ENCODE assay signal across 1 cellular context in the genomic region with DNA sequence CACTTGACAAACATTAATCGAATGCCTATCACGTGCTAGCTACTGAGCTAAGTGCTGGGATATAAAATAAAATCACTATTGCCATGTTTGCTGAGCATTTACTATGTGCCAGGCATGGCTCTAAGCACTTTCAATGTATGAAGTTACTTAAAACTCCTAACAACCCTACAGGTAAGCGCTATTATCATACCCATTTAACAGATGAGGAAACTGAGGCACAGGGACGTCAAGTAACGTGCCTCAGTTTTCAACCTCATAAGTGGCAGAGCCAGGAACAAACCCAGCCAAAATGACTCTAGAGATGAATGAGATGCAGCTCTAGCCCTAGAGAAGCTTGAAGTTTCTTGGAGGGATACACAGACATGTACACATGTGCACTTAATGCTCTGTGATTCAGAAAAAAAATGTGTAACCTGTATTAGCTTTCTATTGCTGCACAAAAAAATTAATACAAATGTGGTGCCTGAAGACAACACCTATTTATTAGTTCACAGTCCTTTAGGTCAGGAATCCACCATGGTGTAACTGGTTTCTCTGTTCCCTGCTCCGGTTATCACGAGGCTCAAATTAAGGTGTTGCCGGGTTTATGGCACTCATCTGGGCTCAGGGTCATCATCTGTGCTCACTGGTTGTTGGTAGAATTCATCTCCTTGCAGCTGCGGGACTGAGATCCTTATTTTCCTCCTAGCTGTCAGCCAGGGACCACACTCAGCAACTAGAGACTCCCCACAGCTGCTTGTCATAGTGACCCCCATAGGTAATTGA.
TF ChIP-seq lines count a peak whose summit lies in the region.

No MANE protein-coding gene starts in this region.

TF ChIP-seq in HepG2, 621 proteins besides CTCF, POLR2A, EP300 and RAD21 (continued from another document):
- TF ChIP-seq GLI4 (CRISPR knock-in tag; IDR thresholded peaks at IDR 0.05; ENCODE audit: borderline replicate concordance), result no peak
- TF ChIP-seq, protein P1, sequence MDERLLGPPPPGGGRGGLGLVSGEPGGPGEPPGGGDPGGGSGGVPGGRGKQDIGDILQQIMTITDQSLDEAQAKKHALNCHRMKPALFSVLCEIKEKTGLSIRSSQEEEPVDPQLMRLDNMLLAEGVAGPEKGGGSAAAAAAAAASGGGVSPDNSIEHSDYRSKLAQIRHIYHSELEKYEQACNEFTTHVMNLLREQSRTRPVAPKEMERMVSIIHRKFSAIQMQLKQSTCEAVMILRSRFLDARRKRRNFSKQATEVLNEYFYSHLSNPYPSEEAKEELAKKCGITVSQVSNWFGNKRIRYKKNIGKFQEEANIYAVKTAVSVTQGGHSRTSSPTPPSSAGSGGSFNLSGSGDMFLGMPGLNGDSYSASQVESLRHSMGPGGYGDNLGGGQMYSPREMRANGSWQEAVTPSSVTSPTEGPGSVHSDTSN (CRISPR knock-in tag; IDR thresholded peaks at IDR 0.05), result no peak
- TF ChIP-seq, protein P2, sequence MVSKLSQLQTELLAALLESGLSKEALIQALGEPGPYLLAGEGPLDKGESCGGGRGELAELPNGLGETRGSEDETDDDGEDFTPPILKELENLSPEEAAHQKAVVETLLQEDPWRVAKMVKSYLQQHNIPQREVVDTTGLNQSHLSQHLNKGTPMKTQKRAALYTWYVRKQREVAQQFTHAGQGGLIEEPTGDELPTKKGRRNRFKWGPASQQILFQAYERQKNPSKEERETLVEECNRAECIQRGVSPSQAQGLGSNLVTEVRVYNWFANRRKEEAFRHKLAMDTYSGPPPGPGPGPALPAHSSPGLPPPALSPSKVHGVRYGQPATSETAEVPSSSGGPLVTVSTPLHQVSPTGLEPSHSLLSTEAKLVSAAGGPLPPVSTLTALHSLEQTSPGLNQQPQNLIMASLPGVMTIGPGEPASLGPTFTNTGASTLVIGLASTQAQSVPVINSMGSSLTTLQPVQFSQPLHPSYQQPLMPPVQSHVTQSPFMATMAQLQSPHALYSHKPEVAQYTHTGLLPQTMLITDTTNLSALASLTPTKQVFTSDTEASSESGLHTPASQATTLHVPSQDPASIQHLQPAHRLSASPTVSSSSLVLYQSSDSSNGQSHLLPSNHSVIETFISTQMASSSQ (IDR thresholded peaks at IDR 0.05; ENCODE audit: low read depth), result no peak
- TF ChIP-seq, protein P2 (CRISPR knock-in tag; IDR thresholded peaks at IDR 0.05; ENCODE audit: borderline replicate concordance), result no peak
